In genomic region chr9:123426406-123426805, GRCh38 we compare ENCODE assay signal across 14 cellular contexts.
DNase-seq lines count a peak whose midpoint lies in the region; ATAC-seq and TF ChIP-seq lines count a peak whose summit lies in the region.
"Had no signal": no experiment of that assay in that cellular context is flagged by ENCODE, and none has a peak within 500 bp of the region (broad histone marks: within the 10 kb centered on the region; RNA-seq: fewer than 3 reads in every experiment).

No MANE protein-coding gene starts in this region.

- H2AFZ ChIP-seq in PC-3 (ENCODE audit: low read length), result no peak overlapping the region

- no peaks in the 10 kb centered on the region for H3K79me2 ChIP-seq in PC-3 (ENCODE audit: low read length)

- CTCF ChIA-PET in PC-3 (lab: Charles Lee) (no interaction called here), T-cell (lab: Charles Lee) (no interaction called here)

- H3K4me3 Mint-ChIP-seq in CD14-positive monocyte (no peak overlapping the region), T-cell (no peak overlapping the region)
- H3K4me3 Mint-ChIP-seq in stimulated activated naive CD8-positive, alpha-beta T cell treated with anti-CD3 and anti-CD28 coated beads, Interleukin-15, amount 100 ng/mL, for 72 hours, result no peak overlapping the region
- H3K4me3 Mint-ChIP-seq: activated B cell treated with CpG ODN at 0.5 μM for 24 hours; activated T-helper 17 cell treated with anti-CD3 and anti-CD28 coated beads, Interleukin-2, amount 50 U/mL, for 72 hours had no signal

- H3K9me3 ChIP-seq in PC-3 (ENCODE audit: low read length), result no peaks in the 10 kb centered on the region
- no peaks in the 10 kb centered on the region for H3K9me3 ChIP-seq in MG63

- TF ChIP-seq CTCF in CD14-positive monocyte (IDR thresholded peaks at IDR 0.05) (no peak), PC-3 (conservative IDR thresholded peaks at IDR 0.05; ENCODE audit: low read depth, low read length) (0 out of 2 replicates have a peak, but pooled peaks have one; percentile 12)

- H3K27ac ChIP-seq in PC-3 (ENCODE audit: low read length), result no peak overlapping the region
- H3K27ac ChIP-seq: cardiac muscle cell had no signal

- ATAC-seq in GM18909 (IDR thresholded peaks at IDR 0.05; ENCODE audit: poor library complexity, unreplicated experiment), result peak; percentile 86
- peak; percentile 75 for ATAC-seq in HG02885 (IDR thresholded peaks at IDR 0.05; ENCODE audit: poor library complexity, unreplicated experiment)
- ATAC-seq in PC-3, result no peak
- no peak for ATAC-seq in T-cell (replicated peaks in 1 of 4)
- ATAC-seq in stimulated activated naive CD8-positive, alpha-beta T cell treated with anti-CD3 and anti-CD28 coated beads, Interleukin-15, amount 100 ng/mL, for 72 hours, result no peak
- ATAC-seq: activated T-helper 17 cell treated with anti-CD3 and anti-CD28 coated beads, Interleukin-2, amount 50 U/mL, for 72 hours; left cardiac atrium had no signal

- H3K9me3 Mint-ChIP-seq in CD14-positive monocyte (peaks cover 0 to 6% (median 0%) of the 10 kb centered on the region in 7 donors), T-cell (peaks cover 0 to 4% (median 0%) of the 10 kb centered on the region in 3 donors)
- no peaks in the 10 kb centered on the region for H3K9me3 Mint-ChIP-seq in stimulated activated naive CD8-positive, alpha-beta T cell treated with anti-CD3 and anti-CD28 coated beads, Interleukin-15, amount 100 ng/mL, for 72 hours
- H3K9me3 Mint-ChIP-seq: activated B cell treated with CpG ODN at 0.5 μM for 24 hours had no signal

- H3K36me3 ChIP-seq in PC-3 (ENCODE audit: low read depth, low read length) (no peaks in the 10 kb centered on the region), MG63 (no peaks in the 10 kb centered on the region)
- H3K36me3 ChIP-seq: cardiac muscle cell had no signal

- DNase-seq in CD14-positive monocyte (ENCODE audit: low spot score), result no peak
- no peak for DNase-seq in PC-3
- no peak for DNase-seq in T-cell
- DNase-seq in central memory CD4-positive, alpha-beta T cell, result no peak
- no peak for DNase-seq in stimulated activated naive CD8-positive, alpha-beta T cell treated with anti-CD3 and anti-CD28 coated beads, Interleukin-15, amount 100 ng/mL, for 72 hours
- no peak for DNase-seq in MG63
- DNase-seq: activated B cell treated with CpG ODN at 0.5 μM for 24 hours, left cardiac atrium, NCI-H187, trophoblast cell had no signal

- H3K4me2 ChIP-seq in PC-3 (ENCODE audit: low read length), result no peak overlapping the region

- H3K36me3 Mint-ChIP-seq in CD14-positive monocyte (peaks cover 88 to 99% of the 10 kb centered on the region in 2 donors), T-cell (peaks cover 35% of the 10 kb centered on the region)

- no TSS peak for BruUV-seq in PC-3 (replicated peaks; lab: Mats Ljungman, UMichigan)

- no peaks in the 10 kb centered on the region for H4K20me1 ChIP-seq in PC-3 (ENCODE audit: low read length)

- H3K9ac ChIP-seq in PC-3 (ENCODE audit: low read length), result no peak overlapping the region

- POLR2A ChIA-PET in PC-3 (lab: Charles Lee; ENCODE audit: unreplicated experiment) (no interaction called here), T-cell (lab: Charles Lee) (no interaction called here)

- H3K4me1 ChIP-seq in PC-3 (ENCODE audit: insufficient read depth, low read length), result no peaks in the 10 kb centered on the region

- H3K4me3 ChIP-seq in PC-3 (ENCODE audit: low read length) (no peak overlapping the region), MG63 (no peak overlapping the region)
- H3K4me3 ChIP-seq: cardiac muscle cell had no signal

- H3F3A ChIP-seq in PC-3 (ENCODE audit: low read length, unreplicated experiment), result no peaks in the 10 kb centered on the region

- H3K27me3 ChIP-seq in PC-3 (ENCODE audit: low read length), result no peaks in the 10 kb centered on the region
- no peaks in the 10 kb centered on the region for H3K27me3 ChIP-seq in MG63

- H3K27ac Mint-ChIP-seq in CD14-positive monocyte (peak overlapping the region in 4 of 7 donors; percentile 4 to 71 (median 33)), T-cell (no peak overlapping the region)
- no peak overlapping the region for H3K27ac Mint-ChIP-seq in stimulated activated naive CD8-positive, alpha-beta T cell treated with anti-CD3 and anti-CD28 coated beads, Interleukin-15, amount 100 ng/mL, for 72 hours
- H3K27ac Mint-ChIP-seq: activated T-helper 17 cell treated with anti-CD3 and anti-CD28 coated beads, Interleukin-2, amount 50 U/mL, for 72 hours had no signal

- H3K27me3 Mint-ChIP-seq in CD14-positive monocyte (ENCODE audit: low read depth in 3 of 3) (peaks cover 0 to 3% (median 3%) of the 10 kb centered on the region in 3 donors), T-cell (no peaks in the 10 kb centered on the region)
- no peaks in the 10 kb centered on the region for H3K27me3 Mint-ChIP-seq in stimulated activated naive CD8-positive, alpha-beta T cell treated with anti-CD3 and anti-CD28 coated beads, Interleukin-15, amount 100 ng/mL, for 72 hours
- H3K27me3 Mint-ChIP-seq: activated B cell treated with CpG ODN at 0.5 μM for 24 hours; activated T-helper 17 cell treated with anti-CD3 and anti-CD28 coated beads, Interleukin-2, amount 50 U/mL, for 72 hours had no signal

- H3K9me2 ChIP-seq in PC-3 (replicated peaks; ENCODE audit: low read length), result no peaks in the 10 kb centered on the region

- intact Hi-C loops in CD14-positive monocyte (cut with micrococcal nuclease) (no loop called here), PC-3 (cut with micrococcal nuclease) (no loop called here)

- peaks cover 14% of the 10 kb centered on the region for H3K4me1 Mint-ChIP-seq in CD14-positive monocyte
- H3K4me1 Mint-ChIP-seq in T-cell, result no peaks in the 10 kb centered on the region
- peaks cover 6% of the 10 kb centered on the region for H3K4me1 Mint-ChIP-seq in stimulated activated naive CD8-positive, alpha-beta T cell treated with anti-CD3 and anti-CD28 coated beads, Interleukin-15, amount 100 ng/mL, for 72 hours
- H3K4me1 Mint-ChIP-seq: activated T-helper 17 cell treated with anti-CD3 and anti-CD28 coated beads, Interleukin-2, amount 50 U/mL, for 72 hours had no signal

Comparison
In these comparisons a context has a peak if more than half of its experiments do, and no peak if none do; other contexts are left out.
1. H3K27ac Mint-ChIP-seq: peak in CD14-positive monocyte (4 of 7); none in T-cell (0 of 2) and stimulated activated naive CD8-positive, alpha-beta T cell treated with anti-CD3 and anti-CD28 coated beads, Interleukin-15, amount 100 ng/mL, for 72 hours (0 of 2).
2. ATAC-seq: peak in GM18909 (single experiment) and HG02885 (single experiment); none in PC-3 (single experiment), T-cell (0 of 4) and stimulated activated naive CD8-positive, alpha-beta T cell treated with anti-CD3 and anti-CD28 coated beads, Interleukin-15, amount 100 ng/mL, for 72 hours (single experiment).